In the genomic region with DNA sequence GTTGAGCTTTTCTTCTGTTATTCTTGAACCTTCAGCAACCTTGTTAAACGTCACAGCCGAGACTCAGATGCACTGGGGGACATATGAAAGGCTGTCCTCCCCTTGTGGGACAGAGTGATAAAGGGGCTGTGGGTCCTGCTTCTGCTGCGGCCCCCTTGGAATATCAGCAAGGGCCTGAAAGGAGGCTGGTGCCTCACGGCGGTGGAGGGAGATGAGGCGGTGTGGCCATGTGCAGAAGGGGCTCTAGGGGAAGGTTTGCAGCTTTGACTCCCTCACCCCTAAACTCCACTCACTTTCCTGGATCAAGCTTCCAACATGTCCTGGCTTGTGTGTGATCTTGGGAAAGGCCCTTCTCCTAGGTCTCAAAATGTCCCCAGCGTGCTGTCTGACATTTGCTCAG, we compare ENCODE assay signal across 15 cellular contexts.
"Had no signal": no experiment of that assay in that cellular context is flagged by ENCODE, and none has a peak within 500 bp of the region (broad histone marks: within the 10 kb centered on the region; RNA-seq: fewer than 3 reads in every experiment).

No MANE protein-coding gene starts in this region.

- DNase-seq: activated CD4-positive, alpha-beta T cell treated with anti-CD3 and anti-CD28 coated beads for 48 hours; activated CD4-positive, alpha-beta T cell treated with anti-CD3 and anti-CD28 coated beads, Interleukin-2, amount 50 U/mL, for 4 hours; activated CD4-positive, CD25-positive, alpha-beta regulatory T cell treated with anti-CD3 and anti-CD28 coated beads, Interleukin-2, amount 50 U/mL, for 72 hours; activated CD8-positive, alpha-beta memory T cell treated with anti-CD3 and anti-CD28 coated beads, Interleukin-2, amount 50 U/mL, for 48 hours; activated CD8-positive, alpha-beta T cell treated with anti-CD3 and anti-CD28 coated beads, Interleukin-2, amount 10 ng/mL, durations not matched to agents 7 days and 5 days; activated naive CD4-positive, alpha-beta T cell treated with Interleukin-2 at 50 U/mL for 16 hours; activated T-cell treated with anti-CD3 and anti-CD28 coated beads, Interleukin-2, amount 50 U/mL, for 1 hour; brain microvascular endothelial cell; Karpas-422; NCI-H146; NCI-H187 treated with DMSO at 0.1 percent for 48 hours; NCI-H2081 treated with DMSO at 0.1 percent for 48 hours; NCI-H446; SHP77 treated with DMSO at 0.1 percent for 48 hours had no signal

- H3K27me3 ChIP-seq: brain microvascular endothelial cell, cardiac muscle cell had no signal

- H3K36me3 ChIP-seq: brain microvascular endothelial cell, cardiac muscle cell had no signal

- H3K4me3 ChIP-seq: cardiac muscle cell had no signal

- H3K27ac ChIP-seq: brain microvascular endothelial cell, cardiac muscle cell had no signal
